ENCODE assay signal across 8 cellular contexts in the genomic region with DNA sequence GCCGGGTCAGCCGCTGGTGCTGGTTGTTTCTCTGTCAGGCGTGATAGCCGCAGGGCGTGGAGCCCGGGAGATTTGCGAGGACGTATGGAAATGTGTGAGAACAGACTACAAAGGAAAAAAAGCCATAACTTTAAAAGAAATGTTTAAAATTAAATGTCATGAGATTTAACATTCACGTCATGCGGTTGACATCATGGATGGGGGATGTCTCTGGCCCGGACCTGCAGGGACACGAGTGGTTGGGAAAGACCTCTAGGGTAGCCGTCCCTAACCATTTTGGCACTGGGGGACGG. TPM values are rescaled to one million over a fixed set of nuclear protein-coding genes. Genes with fewer than 3 reads are reported as not detected.
DNase-seq lines count a peak whose midpoint lies in the region; ATAC-seq and TF ChIP-seq lines count a peak whose summit lies in the region.

No MANE protein-coding gene starts in this region.

- H3K27me3 Mint-ChIP-seq in CD4-positive, alpha-beta T cell = no peaks in the 10 kb centered on the region
- H3K27me3 Mint-ChIP-seq in endothelial cell (ENCODE audit: unreplicated experiment) = peaks cover 12% of the 10 kb centered on the region

- DNase-seq in CD4-positive, alpha-beta T cell = no peak
- no peak for DNase-seq in SJCRH30
- no peak for DNase-seq in endothelial cell (ENCODE audit: low spot score)
- no peak for DNase-seq in prostate gland (ENCODE audit: low spot score)
- no peak for DNase-seq in NCI-H526 treated with DMSO at 0.1 percent for 48 hours (lab: John Stamatoyannopoulos, UW)
- no peak for DNase-seq in RPMI8226

- H3K4me1 Mint-ChIP-seq in CD4-positive, alpha-beta T cell (ENCODE audit: low read depth) = peaks cover 38% of the 10 kb centered on the region
- H3K4me1 Mint-ChIP-seq in endothelial cell (ENCODE audit: unreplicated experiment) = peaks cover 20% of the 10 kb centered on the region

- peaks cover 5% of the 10 kb centered on the region for H3K36me3 Mint-ChIP-seq in CD4-positive, alpha-beta T cell (ENCODE audit: low read depth)
- H3K36me3 Mint-ChIP-seq in endothelial cell (ENCODE audit: low read depth, unreplicated experiment) = peaks cover 8% of the 10 kb centered on the region

- no peak for TF ChIP-seq POLR2A in prostate gland (IDR thresholded peaks at IDR 0.05)

- no peak overlapping the region for H3K27ac ChIP-seq in CD4-positive, alpha-beta T cell (ENCODE audit: low read depth, low read length)
- H3K27ac ChIP-seq in SJCRH30 (no peak overlapping the region), prostate gland (peak overlapping the region; percentile 95 to 96)

- POLR2A ChIA-PET in CD4-positive, alpha-beta T cell (lab: Charles Lee) = no interaction called here

- H3K4me3 ChIP-seq in SJCRH30 (peak overlapping the region; percentile 95), prostate gland (peak overlapping the region; percentile 86 to 92)

- peak overlapping the region; percentile 88 for H3K4me3 Mint-ChIP-seq in CD4-positive, alpha-beta T cell
- peak overlapping the region; percentile 85 for H3K4me3 Mint-ChIP-seq in endothelial cell (ENCODE audit: unreplicated experiment)

- no peak for TF ChIP-seq CTCF in CD4-positive, alpha-beta T cell (IDR thresholded peaks at IDR 0.05)
- TF ChIP-seq CTCF in endothelial cell (IDR thresholded peaks at IDR 0.05; ENCODE audit: unreplicated experiment) = no peak
- no peak for TF ChIP-seq CTCF in prostate gland (IDR thresholded peaks at IDR 0.05)

- no peaks in the 10 kb centered on the region for H3K36me3 ChIP-seq in SJCRH30
- no peaks in the 10 kb centered on the region for H3K36me3 ChIP-seq in prostate gland

- no peak for ATAC-seq in CD4-positive, alpha-beta T cell (ENCODE audit: poor library complexity)
- ATAC-seq in GM21423 (IDR thresholded peaks at IDR 0.05; ENCODE audit: unreplicated experiment) (no peak), HG03457 (IDR thresholded peaks at IDR 0.05; ENCODE audit: unreplicated experiment) (no peak)

- H3K27ac Mint-ChIP-seq in CD4-positive, alpha-beta T cell = peak overlapping the region; percentile 80
- H3K27ac Mint-ChIP-seq in endothelial cell (ENCODE audit: unreplicated experiment) = no peak overlapping the region

- no peaks in the 10 kb centered on the region for H3K9me3 ChIP-seq in CD4-positive, alpha-beta T cell (ENCODE audit: control insufficient read depth, low read length)
- H3K9me3 ChIP-seq in SJCRH30 (replicated peaks) (peaks cover 6% of the 10 kb centered on the region), prostate gland (no peaks in the 10 kb centered on the region)

- intact Hi-C loops in CD4-positive, alpha-beta T cell (cut with DNase I, micrococcal nuclease) = loop anchor here (1.0 to 10.0 kb wide), 6 partner anchors 16 to 1837 kb away; a partner anchor contains a TSS
- intact Hi-C loops in prostate gland (cut with DNase I) = loop anchor here (5.0 kb wide), 1 partner anchor 165 kb away; a partner anchor contains a TSS

- no peaks in the 10 kb centered on the region for H3K27me3 ChIP-seq in CD4-positive, alpha-beta T cell (ENCODE audit: control insufficient read depth, insufficient read depth, low read length)
- H3K27me3 ChIP-seq in SJCRH30 (no peaks in the 10 kb centered on the region), prostate gland (replicated peaks; ENCODE audit: insufficient read depth) (no peaks in the 10 kb centered on the region)

- CTCF ChIA-PET in CD4-positive, alpha-beta T cell (lab: Charles Lee) = no interaction called here

- 15% methylated on average over 14 of the region's 14 CpGs for WGBS in prostate gland

- peaks cover 11% of the 10 kb centered on the region; the same call in 1 of the 2 replicates for H3K4me1 ChIP-seq in SJCRH30
- H3K4me1 ChIP-seq in prostate gland (replicated peaks) = no peaks in the 10 kb centered on the region

- H3K9me3 Mint-ChIP-seq in CD4-positive, alpha-beta T cell = no peaks in the 10 kb centered on the region
- H3K9me3 Mint-ChIP-seq in endothelial cell (ENCODE audit: unreplicated experiment) = no peaks in the 10 kb centered on the region

RNA-seq across cellular contexts. Expression of a gene that starts 0.6 kb away (rescaled TPM):
- total RNA-seq in CD4-positive, alpha-beta T cell = 10 to 100 TPM; 18.2 to 19.1 TPM
- total RNA-seq in SJCRH30 (2014; rRNA removed; shearing (Covaris generic)) = 34.5 and 34.9 TPM in 2 replicates
- total RNA-seq in endothelial cell (ENCODE audit: unreplicated experiment) = 67.3 TPM
- 100 to 1,000 TPM in 1 of 2 donors, 10 to 100 TPM in 1; 83.8 to 116 TPM for total RNA-seq in prostate gland

Comparison
In these comparisons a context has a peak if more than half of its experiments do, and no peak if none do; other contexts are left out.
1. H3K27ac ChIP-seq: peak in prostate gland (2 of 2); none in CD4-positive, alpha-beta T cell (single experiment) and SJCRH30 (single experiment).